In the genomic region with DNA sequence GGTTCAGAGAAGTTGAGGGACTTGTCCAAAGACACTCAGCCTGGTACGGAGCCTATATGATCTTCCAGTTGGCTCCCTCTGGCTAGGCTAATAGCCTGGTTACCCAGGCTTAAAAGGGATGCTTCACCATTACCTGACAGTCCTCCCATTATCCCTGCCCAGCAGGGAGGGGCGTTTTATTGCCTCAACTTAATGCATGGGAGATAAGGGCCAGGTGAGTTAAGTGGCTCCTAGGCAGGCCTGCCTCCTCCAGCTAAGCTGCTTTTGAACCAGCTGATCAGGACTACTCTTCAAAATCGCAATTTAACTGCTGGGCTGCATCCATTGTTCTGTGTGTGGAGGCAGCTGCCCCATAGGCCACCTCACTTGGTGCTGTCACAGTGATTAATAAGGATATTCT, we compare ENCODE assay signal across 1 cellular context.
TF ChIP-seq lines count a peak whose summit lies in the region.

No MANE protein-coding gene starts in this region.

TF ChIP-seq in GM23338, 12 proteins besides CTCF, POLR2A, EP300 and RAD21 (continued from another document):
- TF ChIP-seq, protein P1, sequence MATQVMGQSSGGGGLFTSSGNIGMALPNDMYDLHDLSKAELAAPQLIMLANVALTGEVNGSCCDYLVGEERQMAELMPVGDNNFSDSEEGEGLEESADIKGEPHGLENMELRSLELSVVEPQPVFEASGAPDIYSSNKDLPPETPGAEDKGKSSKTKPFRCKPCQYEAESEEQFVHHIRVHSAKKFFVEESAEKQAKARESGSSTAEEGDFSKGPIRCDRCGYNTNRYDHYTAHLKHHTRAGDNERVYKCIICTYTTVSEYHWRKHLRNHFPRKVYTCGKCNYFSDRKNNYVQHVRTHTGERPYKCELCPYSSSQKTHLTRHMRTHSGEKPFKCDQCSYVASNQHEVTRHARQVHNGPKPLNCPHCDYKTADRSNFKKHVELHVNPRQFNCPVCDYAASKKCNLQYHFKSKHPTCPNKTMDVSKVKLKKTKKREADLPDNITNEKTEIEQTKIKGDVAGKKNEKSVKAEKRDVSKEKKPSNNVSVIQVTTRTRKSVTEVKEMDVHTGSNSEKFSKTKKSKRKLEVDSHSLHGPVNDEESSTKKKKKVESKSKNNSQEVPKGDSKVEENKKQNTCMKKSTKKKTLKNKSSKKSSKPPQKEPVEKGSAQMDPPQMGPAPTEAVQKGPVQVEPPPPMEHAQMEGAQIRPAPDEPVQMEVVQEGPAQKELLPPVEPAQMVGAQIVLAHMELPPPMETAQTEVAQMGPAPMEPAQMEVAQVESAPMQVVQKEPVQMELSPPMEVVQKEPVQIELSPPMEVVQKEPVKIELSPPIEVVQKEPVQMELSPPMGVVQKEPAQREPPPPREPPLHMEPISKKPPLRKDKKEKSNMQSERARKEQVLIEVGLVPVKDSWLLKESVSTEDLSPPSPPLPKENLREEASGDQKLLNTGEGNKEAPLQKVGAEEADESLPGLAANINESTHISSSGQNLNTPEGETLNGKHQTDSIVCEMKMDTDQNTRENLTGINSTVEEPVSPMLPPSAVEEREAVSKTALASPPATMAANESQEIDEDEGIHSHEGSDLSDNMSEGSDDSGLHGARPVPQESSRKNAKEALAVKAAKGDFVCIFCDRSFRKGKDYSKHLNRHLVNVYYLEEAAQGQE (IDR thresholded peaks at IDR 0.05; ENCODE audit: unreplicated experiment), result no peak
- TF ChIP-seq CREB1 (CRISPR knock-in tag; IDR thresholded peaks at IDR 0.05; ENCODE audit: low read depth) (no peak), POLR2AphosphoS5 (IDR thresholded peaks at IDR 0.05; ENCODE audit: low read depth) (no peak), STAT1 (IDR thresholded peaks at IDR 0.05; ENCODE audit: unreplicated experiment) (no peak)
- TF ChIP-seq, protein P2, sequence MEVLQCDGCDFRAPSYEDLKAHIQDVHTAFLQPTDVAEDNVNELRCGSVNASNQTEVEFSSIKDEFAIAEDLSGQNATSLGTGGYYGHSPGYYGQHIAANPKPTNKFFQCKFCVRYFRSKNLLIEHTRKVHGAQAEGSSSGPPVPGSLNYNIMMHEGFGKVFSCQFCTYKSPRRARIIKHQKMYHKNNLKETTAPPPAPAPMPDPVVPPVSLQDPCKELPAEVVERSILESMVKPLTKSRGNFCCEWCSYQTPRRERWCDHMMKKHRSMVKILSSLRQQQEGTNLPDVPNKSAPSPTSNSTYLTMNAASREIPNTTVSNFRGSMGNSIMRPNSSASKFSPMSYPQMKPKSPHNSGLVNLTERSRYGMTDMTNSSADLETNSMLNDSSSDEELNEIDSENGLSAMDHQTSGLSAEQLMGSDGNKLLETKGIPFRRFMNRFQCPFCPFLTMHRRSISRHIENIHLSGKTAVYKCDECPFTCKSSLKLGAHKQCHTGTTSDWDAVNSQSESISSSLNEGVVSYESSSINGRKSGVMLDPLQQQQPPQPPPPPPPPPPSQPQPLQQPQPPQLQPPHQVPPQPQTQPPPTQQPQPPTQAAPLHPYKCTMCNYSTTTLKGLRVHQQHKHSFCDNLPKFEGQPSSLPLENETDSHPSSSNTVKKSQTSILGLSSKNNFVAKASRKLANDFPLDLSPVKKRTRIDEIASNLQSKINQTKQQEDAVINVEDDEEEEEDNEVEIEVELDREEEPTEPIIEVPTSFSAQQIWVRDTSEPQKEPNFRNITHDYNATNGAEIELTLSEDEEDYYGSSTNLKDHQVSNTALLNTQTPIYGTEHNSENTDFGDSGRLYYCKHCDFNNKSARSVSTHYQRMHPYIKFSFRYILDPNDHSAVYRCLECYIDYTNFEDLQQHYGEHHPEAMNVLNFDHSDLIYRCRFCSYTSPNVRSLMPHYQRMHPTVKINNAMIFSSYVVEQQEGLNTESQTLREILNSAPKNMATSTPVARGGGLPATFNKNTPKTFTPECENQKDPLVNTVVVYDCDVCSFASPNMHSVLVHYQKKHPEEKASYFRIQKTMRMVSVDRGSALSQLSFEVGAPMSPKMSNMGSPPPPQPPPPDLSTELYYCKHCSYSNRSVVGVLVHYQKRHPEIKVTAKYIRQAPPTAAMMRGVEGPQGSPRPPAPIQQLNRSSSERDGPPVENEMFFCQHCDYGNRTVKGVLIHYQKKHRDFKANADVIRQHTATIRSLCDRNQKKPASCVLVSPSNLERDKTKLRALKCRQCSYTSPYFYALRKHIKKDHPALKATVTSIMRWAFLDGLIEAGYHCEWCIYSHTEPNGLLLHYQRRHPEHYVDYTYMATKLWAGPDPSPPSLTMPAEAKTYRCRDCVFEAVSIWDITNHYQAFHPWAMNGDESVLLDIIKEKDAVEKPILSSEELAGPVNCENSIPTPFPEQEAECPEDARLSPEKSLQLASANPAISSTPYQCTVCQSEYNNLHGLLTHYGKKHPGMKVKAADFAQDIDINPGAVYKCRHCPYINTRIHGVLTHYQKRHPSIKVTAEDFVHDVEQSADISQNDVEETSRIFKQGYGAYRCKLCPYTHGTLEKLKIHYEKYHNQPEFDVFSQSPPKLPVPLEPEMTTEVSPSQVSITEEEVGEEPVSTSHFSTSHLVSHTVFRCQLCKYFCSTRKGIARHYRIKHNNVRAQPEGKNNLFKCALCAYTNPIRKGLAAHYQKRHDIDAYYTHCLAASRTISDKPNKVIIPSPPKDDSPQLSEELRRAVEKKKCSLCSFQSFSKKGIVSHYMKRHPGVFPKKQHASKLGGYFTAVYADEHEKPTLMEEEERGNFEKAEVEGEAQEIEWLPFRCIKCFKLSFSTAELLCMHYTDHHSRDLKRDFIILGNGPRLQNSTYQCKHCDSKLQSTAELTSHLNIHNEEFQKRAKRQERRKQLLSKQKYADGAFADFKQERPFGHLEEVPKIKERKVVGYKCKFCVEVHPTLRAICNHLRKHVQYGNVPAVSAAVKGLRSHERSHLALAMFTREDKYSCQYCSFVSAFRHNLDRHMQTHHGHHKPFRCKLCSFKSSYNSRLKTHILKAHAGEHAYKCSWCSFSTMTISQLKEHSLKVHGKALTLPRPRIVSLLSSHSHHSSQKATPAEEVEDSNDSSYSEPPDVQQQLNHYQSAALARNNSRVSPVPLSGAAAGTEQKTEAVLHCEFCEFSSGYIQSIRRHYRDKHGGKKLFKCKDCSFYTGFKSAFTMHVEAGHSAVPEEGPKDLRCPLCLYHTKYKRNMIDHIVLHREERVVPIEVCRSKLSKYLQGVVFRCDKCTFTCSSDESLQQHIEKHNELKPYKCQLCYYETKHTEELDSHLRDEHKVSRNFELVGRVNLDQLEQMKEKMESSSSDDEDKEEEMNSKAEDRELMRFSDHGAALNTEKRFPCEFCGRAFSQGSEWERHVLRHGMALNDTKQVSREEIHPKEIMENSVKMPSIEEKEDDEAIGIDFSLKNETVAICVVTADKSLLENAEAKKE (CRISPR knock-in tag; IDR thresholded peaks at IDR 0.05), result no peak
